ENCODE assay signal across 8 cellular contexts in the genomic region with DNA sequence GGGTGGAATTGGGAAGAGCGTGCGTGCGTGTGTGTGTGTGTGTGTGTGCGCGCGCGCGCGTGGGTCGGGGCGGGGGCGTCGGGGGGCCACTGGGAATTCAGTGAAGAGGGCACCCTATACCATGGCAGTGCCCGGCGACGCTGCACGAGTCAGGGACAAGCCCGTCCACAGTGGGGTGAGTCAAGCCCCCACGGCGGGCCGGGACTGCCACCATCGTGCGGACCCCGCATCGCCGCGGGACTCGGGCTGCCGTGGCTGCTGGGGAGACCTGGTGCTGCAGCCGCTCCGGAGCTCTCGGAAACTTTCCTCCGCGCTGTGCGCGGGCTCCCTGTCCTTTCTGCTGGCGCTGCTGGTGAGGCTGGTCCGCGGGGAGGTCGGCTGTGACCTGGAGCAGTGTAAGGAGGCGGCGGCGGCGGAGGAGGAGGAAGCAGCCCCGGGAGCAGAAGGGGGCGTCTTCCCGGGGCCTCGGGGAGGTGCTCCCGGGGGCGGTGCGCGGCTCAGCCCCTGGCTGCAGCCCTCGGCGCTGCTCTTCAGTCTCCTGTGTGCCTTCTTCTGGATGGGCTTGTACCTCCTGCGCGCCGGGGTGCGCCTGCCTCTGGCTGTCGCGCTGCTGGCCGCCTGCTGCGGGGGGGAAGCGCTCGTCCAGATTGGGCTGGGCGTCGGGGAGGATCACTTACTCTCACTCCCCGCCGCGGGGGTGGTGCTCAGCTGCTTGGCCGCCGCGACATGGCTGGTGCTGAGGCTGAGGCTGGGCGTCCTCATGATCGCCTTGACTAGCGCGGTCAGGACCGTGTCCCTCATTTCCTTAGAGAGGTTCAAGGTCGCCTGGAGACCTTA. TPM values are rescaled to one million over a fixed set of nuclear protein-coding genes. Genes with fewer than 3 reads are reported as not detected.
DNase-seq lines count a peak whose midpoint lies in the region; ATAC-seq and TF ChIP-seq lines count a peak whose summit lies in the region.

No MANE protein-coding gene starts in this region.

- POLR2A ChIA-PET in AG04449 (lab: Yijun Ruan, JAX): interaction anchor here (0.6 to 0.8 kb wide), 2 partner anchors 142 to 158 kb away, joined by 3 read pairs; no protein-coding TSS in a partner anchor
- POLR2A ChIA-PET in activated CD4-positive, alpha-beta memory T cell treated with anti-CD3 and anti-CD28 coated beads for 36 hours (lab: Charles Lee): no interaction called here

- ATAC-seq in GM21717 (IDR thresholded peaks at IDR 0.05; ENCODE audit: unreplicated experiment): no peak

- H3K27ac ChIP-seq in muscle layer of duodenum (ENCODE audit: low read length): peak overlapping the region; percentile 79

- H3K27ac Mint-ChIP-seq in activated CD4-positive, alpha-beta memory T cell treated with anti-CD3 and anti-CD28 coated beads for 36 hours: no peak overlapping the region

- peaks cover 12% of the 10 kb centered on the region for H3K4me1 Mint-ChIP-seq in activated CD4-positive, alpha-beta memory T cell treated with anti-CD3 and anti-CD28 coated beads for 36 hours (ENCODE audit: low read depth)

- CTCF ChIA-PET in AG04449 (lab: Yijun Ruan, JAX): interaction anchor here (0.9 to 3.6 kb wide), 9 partner anchors 11 to 614 kb away, joined by 3 to 20 read pairs (median 5); no protein-coding TSS in a partner anchor
- CTCF ChIA-PET in activated CD4-positive, alpha-beta memory T cell treated with anti-CD3 and anti-CD28 coated beads for 36 hours (lab: Charles Lee): no interaction called here

- DNase-seq in AG04449 (ENCODE audit: low read depth, low spot score) (no peak), HFF-Myc (ENCODE audit: extremely low read depth, low read depth) (no peak), fibroblast of pulmonary artery (ENCODE audit: low read depth) (peak; percentile 77), ureter (ENCODE audit: low spot score) (peak; percentile 59), MV-4-11 (lab: John Stamatoyannopoulos, UW) (no peak)
- DNase-seq in activated CD4-positive, alpha-beta memory T cell treated with anti-CD3 and anti-CD28 coated beads for 36 hours: peak; percentile 11

- H3K4me3 ChIP-seq in AG04449 (ENCODE audit: low read depth, low read length): peak overlapping the region; percentile 90
- H3K4me3 ChIP-seq in HFF-Myc (replicated peaks; ENCODE audit: low read depth, low read length): peak overlapping the region; percentile 47
- peak overlapping the region; percentile 80 for H3K4me3 ChIP-seq in fibroblast of pulmonary artery (replicated peaks; ENCODE audit: low read depth, low read length)
- peak overlapping the region; percentile 77 to 87 for H3K4me3 ChIP-seq in muscle layer of duodenum (ENCODE audit: low read depth in 1 of 2, low read length in 2 of 2)

- H3K27me3 Mint-ChIP-seq in activated CD4-positive, alpha-beta memory T cell treated with anti-CD3 and anti-CD28 coated beads for 36 hours: peaks cover 44% of the 10 kb centered on the region

- no peaks in the 10 kb centered on the region for H3K9me3 ChIP-seq in muscle layer of duodenum (ENCODE audit: control insufficient read depth in 1 of 2, low read length in 2 of 2)

- TF ChIP-seq CTCF in AG04449 (IDR thresholded peaks at IDR 0.05; ENCODE audit: insufficient read depth, low read length, missing control alignments): peak; percentile 31
- TF ChIP-seq CTCF in HFF-Myc (IDR thresholded peaks at IDR 0.05; ENCODE audit: low read depth, low read length, missing control alignments): no peak
- peak; percentile 13 for TF ChIP-seq CTCF in fibroblast of pulmonary artery (IDR thresholded peaks at IDR 0.05; ENCODE audit: low read length, missing control alignments)

- H3K4me3 Mint-ChIP-seq in activated CD4-positive, alpha-beta memory T cell treated with anti-CD3 and anti-CD28 coated beads for 36 hours: no peak overlapping the region

- H3K36me3 Mint-ChIP-seq in activated CD4-positive, alpha-beta memory T cell treated with anti-CD3 and anti-CD28 coated beads for 36 hours: no peaks in the 10 kb centered on the region

- peaks cover 0 to 11% of the 10 kb centered on the region in 2 donors for H3K4me1 ChIP-seq in muscle layer of duodenum (ENCODE audit: control insufficient read depth in 1 of 2, insufficient read depth in 2 of 2, low read length in 2 of 2)

- H3K27me3 ChIP-seq in muscle layer of duodenum (ENCODE audit: low read depth, low read length): no peaks in the 10 kb centered on the region

- H3K36me3 ChIP-seq in muscle layer of duodenum (ENCODE audit: control insufficient read depth in 1 of 2, insufficient read depth in 2 of 2, low read length in 2 of 2): no peaks in the 10 kb centered on the region

- H3K9me3 Mint-ChIP-seq in activated CD4-positive, alpha-beta memory T cell treated with anti-CD3 and anti-CD28 coated beads for 36 hours: no peaks in the 10 kb centered on the region

- intact Hi-C loops in activated CD4-positive, alpha-beta memory T cell treated with anti-CD3 and anti-CD28 coated beads for 36 hours (cut with micrococcal nuclease): no loop called here

RNA-seq across cellular contexts. Expression of a gene that starts 1.0 kb away (rescaled TPM):
- total RNA-seq in activated CD4-positive, alpha-beta memory T cell treated with anti-CD3 and anti-CD28 coated beads for 36 hours: not detected
- 6.5 TPM for total RNA-seq in ureter

Comparison
In these comparisons a context has a peak if more than half of its experiments do, and no peak if none do; other contexts are left out.
1. DNase-seq: peak in activated CD4-positive, alpha-beta memory T cell treated with anti-CD3 and anti-CD28 coated beads for 36 hours (single experiment), fibroblast of pulmonary artery (single experiment) and ureter (single experiment); none in AG04449 (single experiment), HFF-Myc (single experiment) and MV-4-11 (single experiment).
2. Peak in every context shown above with its lines, with median percentiles within 50 percentile points of each other: H3K4me3 ChIP-seq.